ENCODE assay signal across 25 cellular contexts in the genomic region with DNA sequence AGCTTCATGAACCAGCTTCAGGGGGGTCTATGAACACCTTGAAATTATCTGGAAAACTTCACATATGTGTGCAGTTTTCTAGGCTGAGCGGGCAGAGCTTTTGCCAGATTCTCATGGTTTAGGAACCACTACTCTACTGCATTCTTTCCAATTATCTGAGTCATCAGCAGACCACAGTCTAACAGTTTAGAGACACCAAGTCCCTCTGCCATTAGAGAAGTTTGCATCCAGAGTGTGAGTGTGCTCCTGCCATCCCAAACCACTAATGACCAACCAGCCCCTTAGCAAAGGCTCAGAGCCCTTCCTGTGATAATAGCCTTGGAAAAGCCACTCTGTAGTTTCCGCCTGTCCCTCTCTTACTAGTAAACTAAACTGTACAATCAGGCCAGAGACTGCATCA.
A peak's percentile ranks its signal among the peaks of the same experiment; 100 is the strongest.
DNase-seq lines count a peak whose midpoint lies in the region; ATAC-seq and TF ChIP-seq lines count a peak whose summit lies in the region.
"Had no signal": no experiment of that assay in that cellular context is flagged by ENCODE, and none has a peak within 500 bp of the region (broad histone marks: within the 10 kb centered on the region; RNA-seq: fewer than 3 reads in every experiment).

No MANE protein-coding gene starts in this region.

- H3K4me3 Mint-ChIP-seq in HFFc6 = no peak overlapping the region
- H3K4me3 Mint-ChIP-seq: activated CD8-positive, alpha-beta memory T cell treated with anti-CD3 and anti-CD28 coated beads, Interleukin-2, amount 10 ng/mL, durations not matched to agents 7 days and 5 days; activated T-cell treated with anti-CD3 and anti-CD28 coated beads, Interleukin-2, amount 50 U/mL, for 72 hours; neural progenitor cell had no signal

- H3K27me3 Mint-ChIP-seq in HFFc6 (ENCODE audit: insufficient read depth) = peaks cover 5% of the 10 kb centered on the region; the same call in 1 of the 2 replicates

- H3K4me3 ChIP-seq in AG10803 (ENCODE audit: low read length) (no peak overlapping the region), mesodermal cell (ENCODE audit: extremely low read depth, insufficient read depth, low read length, poor library complexity, severe bottlenecking) (no peak overlapping the region)
- H3K4me3 ChIP-seq: heart right ventricle, neural progenitor cell, prostate gland, sigmoid colon, testis had no signal

- no peaks in the 10 kb centered on the region for H3K4me1 Mint-ChIP-seq in HFFc6 (ENCODE audit: low read depth)
- H3K4me1 Mint-ChIP-seq: activated CD8-positive, alpha-beta memory T cell treated with anti-CD3 and anti-CD28 coated beads, Interleukin-2, amount 10 ng/mL, durations not matched to agents 7 days and 5 days; neural progenitor cell had no signal

- ATAC-seq in HG03039 (IDR thresholded peaks at IDR 0.05; ENCODE audit: unreplicated experiment) = no peak
- ATAC-seq: activated CD8-positive, alpha-beta memory T cell treated with anti-CD3 and anti-CD28 coated beads, Interleukin-2, amount 10 ng/mL, durations not matched to agents 7 days and 5 days; activated T-cell treated with anti-CD3 and anti-CD28 coated beads, Interleukin-2, amount 50 U/mL, for 72 hours; foreskin keratinocyte; heart right ventricle; left cardiac atrium had no signal

- no peaks in the 10 kb centered on the region for H3K36me3 Mint-ChIP-seq in HFFc6 (ENCODE audit: low read depth)
- H3K36me3 Mint-ChIP-seq: activated CD8-positive, alpha-beta memory T cell treated with anti-CD3 and anti-CD28 coated beads, Interleukin-2, amount 10 ng/mL, durations not matched to agents 7 days and 5 days; neural progenitor cell had no signal

- DNase-seq in AG10803 (ENCODE audit: low read depth) = peak; percentile 85
- peak; percentile 9 for DNase-seq in HFFc6
- DNase-seq in astrocyte of the hippocampus (ENCODE audit: low read depth, low spot score) = peak; percentile 84
- no peak for DNase-seq in NCI-H2029 (lab: John Stamatoyannopoulos, UW)
- no peak for DNase-seq in superior temporal gyrus (ENCODE audit: extremely low spot score)
- DNase-seq in ACHN = no peak
- DNase-seq: activated CD4-positive, alpha-beta T cell treated with anti-CD3 and anti-CD28 coated beads, Interleukin-2, amount 50 U/mL, for 1 hour; activated CD8-positive, alpha-beta memory T cell treated with anti-CD3 and anti-CD28 coated beads, Interleukin-2, amount 10 ng/mL, durations not matched to agents 7 days and 5 days; activated naive CD4-positive, alpha-beta T cell; activated T-cell treated with anti-CD3 and anti-CD28 coated beads, Interleukin-2, amount 50 U/mL, for 72 hours; foreskin keratinocyte; GF-D8; heart right ventricle; KG1; left cardiac atrium; NCI-H510A treated with DMSO at 0.1 percent for 48 hours; SHP77; sigmoid colon; stimulated activated naive CD4-positive, alpha-beta T cell; T-helper 9 cell; testis had no signal

- H3K27ac Mint-ChIP-seq in HFFc6 = no peak overlapping the region
- H3K27ac Mint-ChIP-seq: activated CD8-positive, alpha-beta memory T cell treated with anti-CD3 and anti-CD28 coated beads, Interleukin-2, amount 10 ng/mL, durations not matched to agents 7 days and 5 days; activated T-cell treated with anti-CD3 and anti-CD28 coated beads, Interleukin-2, amount 50 U/mL, for 72 hours; neural progenitor cell had no signal

- H3K9me3 ChIP-seq in mesodermal cell (ENCODE audit: control insufficient read depth, low read length) = no peaks in the 10 kb centered on the region
- H3K9me3 ChIP-seq: heart right ventricle, prostate gland, sigmoid colon, testis had no signal

- peaks cover 15% of the 10 kb centered on the region for H3K4me1 ChIP-seq in mesodermal cell (ENCODE audit: control insufficient read depth, insufficient read depth, low read length, poor library complexity, severe bottlenecking)
- H3K4me1 ChIP-seq: foreskin keratinocyte, heart right ventricle, prostate gland, sigmoid colon, testis had no signal

- in situ Hi-C loops in ACHN (cut with HindIII; ENCODE audit: low pct_ligation_motif_present, low pct_unique_long_range_greater_than_20kb, low sequenced_read_pairs) = no loop called here

- no peaks in the 10 kb centered on the region for H3K36me3 ChIP-seq in mesodermal cell (ENCODE audit: control insufficient read depth, insufficient read depth, low read length)
- H3K36me3 ChIP-seq: heart right ventricle, neural progenitor cell, prostate gland, sigmoid colon had no signal

- H3K27ac ChIP-seq in mesodermal cell (ENCODE audit: low read depth, low read length, severe bottlenecking) = peak overlapping the region; percentile 26
- H3K27ac ChIP-seq: foreskin keratinocyte, heart right ventricle, neural progenitor cell, prostate gland, sigmoid colon, testis had no signal

- TF ChIP-seq CTCF in AG10803 (conservative IDR thresholded peaks at IDR 0.05; ENCODE audit: low read length) (no peak), HFFc6 (IDR thresholded peaks at IDR 0.05) (no peak)

- H3K9me3 Mint-ChIP-seq in HFFc6 = peaks cover 4% of the 10 kb centered on the region; the same call in 1 of the 2 replicates
- H3K9me3 Mint-ChIP-seq: activated T-cell treated with anti-CD3 and anti-CD28 coated beads, Interleukin-2, amount 50 U/mL, for 72 hours; neural progenitor cell had no signal

- 96 to 100% methylated on average over 1 to 2 of the region's 2 CpGs for WGBS in mesodermal cell (ENCODE audit: insufficient coverage in 2 of 2), 2 experiments

Comparison
In these comparisons a context has a peak if more than half of its experiments do, and no peak if none do; other contexts are left out.
1. DNase-seq: peak in AG10803 (single experiment), HFFc6 (single experiment) and astrocyte of the hippocampus (single experiment); none in NCI-H2029 (single experiment), superior temporal gyrus (single experiment) and ACHN (single experiment).